ENCODE assay signal across 1 cellular context in genomic region chr2:200828572-200829257, GRCh38.
TF ChIP-seq lines count a peak whose summit lies in the region.

No MANE protein-coding gene starts in this region.

TF ChIP-seq in A549, 52 proteins besides CTCF, POLR2A, EP300 and RAD21 (continued from another document):
- 0 out of 2 replicates have a peak, but pooled peaks have one; percentile 8 for TF ChIP-seq REST (IDR thresholded peaks at IDR 0.05)
